14 cellular contexts compared by ENCODE assay signal in genomic region chr1:24117722-24118409, GRCh38. TPM values are rescaled to one million over a fixed set of nuclear protein-coding genes. Genes with fewer than 3 reads are reported as not detected.
A peak's percentile ranks its signal among the peaks of the same experiment; 100 is the strongest.
DNase-seq lines count a peak whose midpoint lies in the region; ATAC-seq, FAIRE-seq and TF ChIP-seq lines count a peak whose summit lies in the region.
"Had no signal": no experiment of that assay in that cellular context is flagged by ENCODE, and none has a peak within 500 bp of the region (broad histone marks: within the 10 kb centered on the region; RNA-seq: fewer than 3 reads in every experiment).

No MANE protein-coding gene starts in this region.

- H3K27me3 Mint-ChIP-seq in chondrocyte (ENCODE audit: low read depth), result no peaks in the 10 kb centered on the region
- peaks cover 8 to 15% (median 11%) of the 10 kb centered on the region in 3 donors for H3K27me3 Mint-ChIP-seq in CD14-positive monocyte (ENCODE audit: low read depth in 3 of 3)

- H3K9me3 Mint-ChIP-seq in chondrocyte (ENCODE audit: low read depth), result no peaks in the 10 kb centered on the region
- peaks cover 0 to 2% (median 0%) of the 10 kb centered on the region in 7 donors for H3K9me3 Mint-ChIP-seq in CD14-positive monocyte
- H3K9me3 Mint-ChIP-seq: memory B cell had no signal

- peak overlapping the region; percentile 81 for H3K27ac Mint-ChIP-seq in chondrocyte (ENCODE audit: unreplicated experiment)
- H3K27ac Mint-ChIP-seq in CD14-positive monocyte, result no peak overlapping the region
- H3K27ac Mint-ChIP-seq: activated naive CD8-positive, alpha-beta T cell; memory B cell had no signal

- H3K9me3 ChIP-seq in A549, result no peaks in the 10 kb centered on the region
- H3K9me3 ChIP-seq in gastroesophageal sphincter, result no peaks in the 10 kb centered on the region
- H3K9me3 ChIP-seq: heart left ventricle had no signal

- H3K4me1 Mint-ChIP-seq in chondrocyte (ENCODE audit: low read depth) (peaks cover 38% of the 10 kb centered on the region), CD14-positive monocyte (no peaks in the 10 kb centered on the region)

- peak; percentile 43 to 56 for DNase-seq in A549 (ENCODE audit: low read depth in 1 of 2, low spot score in 1 of 2)
- peak; percentile 91 for DNase-seq in HT-29 (ENCODE audit: low spot score)
- DNase-seq in chondrocyte (ENCODE audit: low spot score), result no peak
- peak; percentile 40 for DNase-seq in mucosa of gallbladder (ENCODE audit: low spot score)
- DNase-seq in CD14-positive monocyte (ENCODE audit: low spot score), result no peak
- DNase-seq: NCI-H2029 treated with DMSO at 0.1 percent for 48 hours had no signal

- H3K4me1 ChIP-seq in A549 (peaks cover 24% of the 10 kb centered on the region), gastroesophageal sphincter (peaks cover 0 to 14% (median 8%) of the 10 kb centered on the region in 3 donors)

- H3K27ac ChIP-seq in A549 (peak overlapping the region; percentile 39 to 70; a peak in 5 of 6 replicates), gastroesophageal sphincter (no peak overlapping the region)
- H3K27ac ChIP-seq: heart left ventricle had no signal

- POLR2A ChIA-PET in A549 (lab: Yijun Ruan, JAX), result interaction anchor here (1.2 kb wide), 1 partner anchor 9 kb away, joined by 3 read pairs; no protein-coding TSS in a partner anchor

- TF ChIP-seq RAD21 in A549 (conservative IDR thresholded peaks at IDR 0.05 in 1 of 2, IDR thresholded peaks at IDR 0.05 in 1 of 2), result no peak

- CTCF ChIA-PET in A549 (lab: Yijun Ruan, JAX), result interaction anchor here (1.0 kb wide), 1 partner anchor 47 kb away, joined by 3 read pairs; no protein-coding TSS in a partner anchor

- peak overlapping the region; percentile 47 for H3K4me2 ChIP-seq in A549

- TF ChIP-seq CTCF in A549 (IDR thresholded peaks at IDR 0.05) (no peak), chondrocyte (IDR thresholded peaks at IDR 0.05) (no peak), gastroesophageal sphincter (IDR thresholded peaks at IDR 0.05) (no peak), CD14-positive monocyte (IDR thresholded peaks at IDR 0.05) (no peak)

- TF ChIP-seq POLR2A in A549 (IDR thresholded peaks at IDR 0.05; ENCODE audit: low read length) (no peak), gastroesophageal sphincter (IDR thresholded peaks at IDR 0.05) (no peak)

- TF ChIP-seq EP300 in A549 (IDR thresholded peaks at IDR 0.05) (no peak), gastroesophageal sphincter (IDR thresholded peaks at IDR 0.05) (no peak)

- no peaks in the 10 kb centered on the region for H3K36me3 ChIP-seq in gastroesophageal sphincter
- H3K36me3 ChIP-seq: heart left ventricle had no signal

- no peaks in the 10 kb centered on the region for H3K36me3 Mint-ChIP-seq in chondrocyte (ENCODE audit: low read depth)
- no peaks in the 10 kb centered on the region for H3K36me3 Mint-ChIP-seq in CD14-positive monocyte
- H3K36me3 Mint-ChIP-seq: activated naive CD8-positive, alpha-beta T cell; memory B cell had no signal

- intact Hi-C loops in CD14-positive monocyte (cut with micrococcal nuclease), result no loop called here

- H3K4me3 ChIP-seq in A549 (no peak overlapping the region), gastroesophageal sphincter (no peak overlapping the region)
- H3K4me3 ChIP-seq: heart left ventricle had no signal

- 61% methylated on average over 14 of the region's 14 CpGs for WGBS in A549 (ENCODE audit: missing lambda C conversion rate)
- 52 to 100% methylated on average over 2 to 5 of the region's 14 CpGs for WGBS in gastroesophageal sphincter (ENCODE audit: low coverage in 1 of 2), 2 donors

- peak; percentile 78 to 86 for ATAC-seq in A549
- no peak for ATAC-seq in gastroesophageal sphincter
- ATAC-seq in HG02852 (IDR thresholded peaks at IDR 0.05; ENCODE audit: unreplicated experiment), result no peak
- no peak for ATAC-seq in HG03520 (IDR thresholded peaks at IDR 0.05; ENCODE audit: unreplicated experiment)
- ATAC-seq: heart left ventricle had no signal

- H3K4me3 Mint-ChIP-seq in chondrocyte (ENCODE audit: unreplicated experiment) (no peak overlapping the region), CD14-positive monocyte (no peak overlapping the region)
- H3K4me3 Mint-ChIP-seq: activated naive CD8-positive, alpha-beta T cell; memory B cell had no signal

- FAIRE-seq in A549 (lab: Jason Lieb, UNC), result no peak
- FAIRE-seq: G401.6 had no signal

- H3K27me3 ChIP-seq in gastroesophageal sphincter, result peaks cover 6% of the 10 kb centered on the region

TF ChIP-seq in A549, 52 proteins besides CTCF, POLR2A, EP300 and RAD21:
- TF ChIP-seq FOSL2 (IDR thresholded peaks at IDR 0.05) (no peak), FOSL2 (CRISPR knock-in tag; IDR thresholded peaks at IDR 0.05) (peak; percentile 33; the same call in 1 of the 2 replicates), NFE2L2 (conservative IDR thresholded peaks at IDR 0.05; ENCODE audit: low read length) (no peak), SMC3 (IDR thresholded peaks at IDR 0.05) (no peak)

RNA-seq across cellular contexts. Expression of gene MYOM3, which starts 5.9 kb away (rescaled TPM):
- polyA plus RNA-seq in A549 (2011; rRNA removed) (2.6 and 2.7 TPM in 2 replicates), A549 (2017; fragmentation: RNase III; extraction: RNeasy Plus Mini Kit Qiagen cat#74134 plus additional on column Dnase treatment) (7.3 to 8.7 TPM (median 8.5 TPM) in 3 replicates), CD14-positive monocyte (not detected)
- 2.2 and 2.7 TPM in 2 replicates for polyA plus RNA-seq in A549 (2012; cell fraction: cytosol; rRNA removed)
- 2.9 and 3.0 TPM in 2 replicates for polyA plus RNA-seq in A549 (2012; cell fraction: nucleus; rRNA removed)
- polyA minus RNA-seq in A549 (2011; rRNA and poly(A)+ RNA removed), result 2.7 and 3.8 TPM in 2 replicates
- total RNA-seq in HT-29 (2014; rRNA removed; shearing (Covaris generic)), result 19.8 and 20.7 TPM in 2 replicates
- total RNA-seq in chondrocyte (0.70 to 2.9 TPM (median 0.72 TPM) in 3 replicates), mucosa of gallbladder (1.7 TPM), gastroesophageal sphincter (1 to 10 TPM in 1 of 4 donors, under 1 TPM in 1, not detected in 2; 0.31 to 2.4 TPM)
- total RNA-seq: T-helper 2 cell treated with Interferon-gamma antibody and Interleukin-4, amounts not matched to agents 100 ng/mL and 5 ng/mL, for 36 hours had no signal

RNA-seq across cellular contexts. Expression of gene IL22RA1, which starts 25.1 kb away (rescaled TPM):
- polyA plus RNA-seq in A549 (2011; rRNA removed), result 1.7 and 2.1 TPM in 2 replicates
- polyA plus RNA-seq in A549 (2012; cell fraction: cytosol; rRNA removed), result 2.4 and 2.5 TPM in 2 replicates
- 5.0 and 5.3 TPM in 2 replicates for polyA plus RNA-seq in A549 (2012; cell fraction: nucleus; rRNA removed)
- 1.2 to 1.5 TPM (median 1.4 TPM) in 3 replicates for polyA plus RNA-seq in A549 (2017; fragmentation: RNase III; extraction: RNeasy Plus Mini Kit Qiagen cat#74134 plus additional on column Dnase treatment)
- 1.6 and 2.0 TPM in 2 replicates for polyA minus RNA-seq in A549 (2011; rRNA and poly(A)+ RNA removed)
- 21.7 and 32.8 TPM in 2 replicates for total RNA-seq in HT-29 (2014; rRNA removed; shearing (Covaris generic))
- not detected in 3 replicates for total RNA-seq in chondrocyte
- total RNA-seq in mucosa of gallbladder, result 11.6 TPM
- under 1 TPM in 2 of 4 donors, not detected in 2; 0.57 to 0.58 TPM for total RNA-seq in gastroesophageal sphincter
- not detected for polyA plus RNA-seq in CD14-positive monocyte
- total RNA-seq: T-helper 2 cell treated with Interferon-gamma antibody and Interleukin-4, amounts not matched to agents 100 ng/mL and 5 ng/mL, for 36 hours had no signal

Comparison
In these comparisons a context has a peak if more than half of its experiments do, and no peak if none do; other contexts are left out.
1. ATAC-seq: peak in A549 (2 of 2); none in gastroesophageal sphincter (single experiment), HG02852 (single experiment) and HG03520 (single experiment).
2. DNase-seq: peak in A549 (2 of 2), HT-29 (single experiment) and mucosa of gallbladder (single experiment); none in chondrocyte (single experiment) and CD14-positive monocyte (single experiment).
3. H3K27ac ChIP-seq: peak in A549 (2 of 2); none in gastroesophageal sphincter (0 of 4).